Comparison of ENCODE assay signal across 10 cellular contexts in genomic region chr13:30376426-30377311, GRCh38. TPM values are rescaled to one million over a fixed set of nuclear protein-coding genes. Genes with fewer than 3 reads are reported as not detected.
A peak's percentile ranks its signal among the peaks of the same experiment; 100 is the strongest.
DNase-seq lines count a peak whose midpoint lies in the region; ATAC-seq, FAIRE-seq and TF ChIP-seq lines count a peak whose summit lies in the region.
"Had no signal": no experiment of that assay in that cellular context is flagged by ENCODE, and none has a peak within 500 bp of the region (broad histone marks: within the 10 kb centered on the region; RNA-seq: fewer than 3 reads in every experiment).

No MANE protein-coding gene starts in this region.

- DNase-seq in GM19239 (ENCODE audit: insufficient read length, low spot score), result peak; percentile 62
- peak in 2 of 3 experiments; percentile 22 to 55 for DNase-seq in stimulated activated CD4-positive, alpha-beta T cell treated with anti-CD3 and anti-CD28 coated beads, TNF-alpha, amount 100 ng/mL, for 24 hours (ENCODE audit: low read depth in 3 of 3)
- no peak for DNase-seq in SHP77 (lab: John Stamatoyannopoulos, UW)
- DNase-seq in endothelial cell (ENCODE audit: low spot score), result no peak

- no peaks in the 10 kb centered on the region for H3K36me3 ChIP-seq in BLaER1 treated with 17β-estradiol and CSF1 and Interleukin-3, amounts not matched to agents 10 nM and 100 nM
- peaks cover 4% of the 10 kb centered on the region; the same call in 1 of the 2 replicates for H3K36me3 ChIP-seq in SU-DHL-6 (ENCODE audit: low read length)

- no peaks in the 10 kb centered on the region for H3K9me2 ChIP-seq in SU-DHL-6 (replicated peaks; ENCODE audit: insufficient read depth, low read length)

- peaks cover 27% of the 10 kb centered on the region for H3K79me2 ChIP-seq in SU-DHL-6 (ENCODE audit: insufficient read depth, low read length)

- peak overlapping the region; percentile 11 to 97 (median 87) for H3K4me2 ChIP-seq in BLaER1 treated with 17β-estradiol and CSF1 and Interleukin-3, amounts not matched to agents 10 nM and 100 nM
- H3K4me2 ChIP-seq in SU-DHL-6 (ENCODE audit: low read depth, low read length, poor library complexity, severe bottlenecking), result peak overlapping the region; percentile 92

- peaks cover 55 to 78% (median 69%) of the 10 kb centered on the region in 10 experiments for H3K4me1 ChIP-seq in BLaER1 treated with 17β-estradiol and CSF1 and Interleukin-3, amounts not matched to agents 10 nM and 100 nM

- no peaks in the 10 kb centered on the region for H3K36me3 Mint-ChIP-seq in activated naive CD8-positive, alpha-beta T cell
- no peaks in the 10 kb centered on the region for H3K36me3 Mint-ChIP-seq in endothelial cell (ENCODE audit: low read depth, unreplicated experiment)
- H3K36me3 Mint-ChIP-seq: brain had no signal

- H2AFZ ChIP-seq in SU-DHL-6 (ENCODE audit: low read depth, low read length, severe bottlenecking), result peak overlapping the region; percentile 17

- H3K27me3 Mint-ChIP-seq in activated naive CD8-positive, alpha-beta T cell, result no peaks in the 10 kb centered on the region
- peaks cover 9% of the 10 kb centered on the region for H3K27me3 Mint-ChIP-seq in endothelial cell (ENCODE audit: unreplicated experiment)

- H3K9ac ChIP-seq in BLaER1 treated with 17β-estradiol and CSF1 and Interleukin-3, amounts not matched to agents 10 nM and 100 nM, result peak overlapping the region in 9 of 11 experiments; percentile 21 to 86 (median 82); a peak in 18 of 22 replicates
- peak overlapping the region; percentile 75 for H3K9ac ChIP-seq in SU-DHL-6 (ENCODE audit: low read length)

- peaks cover 47% of the 10 kb centered on the region for H3F3A ChIP-seq in SU-DHL-6 (ENCODE audit: insufficient read depth)

- no peaks in the 10 kb centered on the region for H3K9me3 Mint-ChIP-seq in activated naive CD8-positive, alpha-beta T cell (ENCODE audit: low read depth)
- H3K9me3 Mint-ChIP-seq in endothelial cell (ENCODE audit: unreplicated experiment), result no peaks in the 10 kb centered on the region

- H3K27ac ChIP-seq in BLaER1 treated with 17β-estradiol and CSF1 and Interleukin-3, amounts not matched to agents 10 nM and 100 nM, result peak overlapping the region in 8 of 11 experiments; percentile 85 to 96 (median 94); a peak in 16 of 22 replicates
- peak overlapping the region; percentile 95 for H3K27ac ChIP-seq in SU-DHL-6 (ENCODE audit: low read depth, low read length)

- peak; percentile 99 for FAIRE-seq in GM19239 (lab: Jason Lieb, UNC)

- ATAC-seq in HG03354 (IDR thresholded peaks at IDR 0.05; ENCODE audit: poor library complexity, severe bottlenecking, unreplicated experiment), result peak; percentile 62

- TF ChIP-seq CTCF in SU-DHL-6 (IDR thresholded peaks at IDR 0.05; ENCODE audit: insufficient read depth, low read length, poor library complexity, severe bottlenecking), result no peak
- no peak for TF ChIP-seq CTCF in endothelial cell (IDR thresholded peaks at IDR 0.05; ENCODE audit: unreplicated experiment)

- H3K9me3 ChIP-seq in BLaER1 treated with 17β-estradiol and CSF1 and Interleukin-3, amounts not matched to agents 10 nM and 100 nM (replicated peaks in 1 of 11), result 0 out of 22 replicates have a peak, but pooled peaks cover 0 to 4% (median 0%) of the 10 kb centered on the region in 11 experiments
- H3K9me3 ChIP-seq in SU-DHL-6 (ENCODE audit: insufficient read depth, low read length), result no peaks in the 10 kb centered on the region

- peaks cover 83% of the 10 kb centered on the region for H3K4me1 Mint-ChIP-seq in activated naive CD8-positive, alpha-beta T cell (ENCODE audit: low read depth)
- H3K4me1 Mint-ChIP-seq in endothelial cell (ENCODE audit: unreplicated experiment), result peaks cover 3% of the 10 kb centered on the region

- peaks cover 0 to 8% (median 0%) of the 10 kb centered on the region in 11 experiments; a peak in 1 of 22 replicates for H3K27me3 ChIP-seq in BLaER1 treated with 17β-estradiol and CSF1 and Interleukin-3, amounts not matched to agents 10 nM and 100 nM
- no peaks in the 10 kb centered on the region for H3K27me3 ChIP-seq in SU-DHL-6 (ENCODE audit: low read length)

- H3K27ac Mint-ChIP-seq in activated naive CD8-positive, alpha-beta T cell, result peak overlapping the region; percentile 87
- no peak overlapping the region for H3K27ac Mint-ChIP-seq in endothelial cell (ENCODE audit: unreplicated experiment)
- H3K27ac Mint-ChIP-seq: brain had no signal

- H4K20me1 ChIP-seq in BLaER1 treated with 17β-estradiol and CSF1 and Interleukin-3, amounts not matched to agents 10 nM and 100 nM, result no peaks in the 10 kb centered on the region; a peak in 1 of 22 replicates
- H4K20me1 ChIP-seq in SU-DHL-6 (ENCODE audit: low read depth, low read length), result no peaks in the 10 kb centered on the region

- peak overlapping the region in 7 of 10 experiments; percentile 39 to 62 (median 46); a peak in 13 of 20 replicates for H3K4me3 ChIP-seq in BLaER1 treated with 17β-estradiol and CSF1 and Interleukin-3, amounts not matched to agents 10 nM and 100 nM
- peak overlapping the region; percentile 71 for H3K4me3 ChIP-seq in SU-DHL-6 (ENCODE audit: insufficient read depth, low read length, poor library complexity, severe bottlenecking)

- H3K4me3 Mint-ChIP-seq in activated naive CD8-positive, alpha-beta T cell, result peak overlapping the region; percentile 82
- no peak overlapping the region for H3K4me3 Mint-ChIP-seq in endothelial cell (ENCODE audit: unreplicated experiment)
- H3K4me3 Mint-ChIP-seq: brain had no signal

RNA-seq across cellular contexts. Expression of gene UBE2L5, which starts 45.6 kb away (rescaled TPM):
- total RNA-seq in endothelial cell (ENCODE audit: unreplicated experiment), result not detected
- total RNA-seq: Daoy had no signal

Comparison
In these comparisons a context has a peak if more than half of its experiments do, and no peak if none do; other contexts are left out.
1. DNase-seq: peak in GM19239 (single experiment) and stimulated activated CD4-positive, alpha-beta T cell treated with anti-CD3 and anti-CD28 coated beads, TNF-alpha, amount 100 ng/mL, for 24 hours (2 of 3); none in SHP77 (0 of 2) and endothelial cell (single experiment).